In the genomic region with DNA sequence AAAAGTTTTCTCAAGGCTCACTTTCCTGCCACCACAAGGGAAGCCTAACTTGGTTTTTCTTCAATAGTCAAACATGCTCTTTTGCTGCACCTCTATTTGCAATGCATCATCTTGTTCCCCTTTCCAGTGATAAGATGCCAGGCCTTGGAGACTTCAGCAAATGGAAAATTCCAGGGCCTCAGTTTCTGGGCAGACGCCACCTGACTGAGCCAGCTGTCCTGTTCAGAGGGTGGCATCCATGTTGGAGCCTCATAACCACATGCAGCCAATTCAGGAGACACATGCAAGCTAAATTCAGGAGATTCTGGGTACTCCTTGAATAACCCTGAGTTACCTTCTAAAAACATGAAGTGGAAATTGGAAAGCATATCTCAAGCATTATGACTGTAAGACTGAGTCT, we compare ENCODE assay signal across 26 cellular contexts. TPM values are rescaled to one million over a fixed set of nuclear protein-coding genes. Genes with fewer than 3 reads are reported as not detected.
"Had no signal": no experiment of that assay in that cellular context is flagged by ENCODE, and none has a peak within 500 bp of the region (broad histone marks: within the 10 kb centered on the region; RNA-seq: fewer than 3 reads in every experiment).

No MANE protein-coding gene starts in this region.

- H3K4me1 ChIP-seq: lower lobe of right lung, uterus had no signal

- H3K27ac ChIP-seq: lower lobe of right lung, sigmoid colon, tibial nerve had no signal

- H3K4me3 ChIP-seq: lower lobe of right lung, sigmoid colon, smooth muscle cell, tibial nerve, uterus had no signal

- H3K36me3 ChIP-seq: lower lobe of right lung, sigmoid colon, tibial nerve, uterus had no signal

- H3K9me3 ChIP-seq: lower lobe of right lung, sigmoid colon, tibial nerve, uterus had no signal

- H3K4me2 ChIP-seq: smooth muscle cell had no signal

- H3K27me3 ChIP-seq: sigmoid colon, tibial nerve, uterus had no signal

- ATAC-seq: left lobe of liver; lower lobe of right lung; naive thymus-derived CD4-positive, alpha-beta T cell; natural killer cell treated with Interleukin-12 subunit alpha and Interleukin-12 subunit beta and Interleukin-15 and Interleukin-18, amount 100 ng/mL, for 72 hours; right cardiac atrium; stimulated activated memory B cell treated with anti-CD40 and anti-IgM and Interleukin-4, amounts not matched to agents 10 μg/mL and 1 μg/mL and 100 μg/mL, for 72 hours; stimulated activated naive CD8-positive, alpha-beta T cell treated with anti-CD3 and anti-CD28 coated beads, Interleukin-15, amount 100 ng/mL, for 72 hours had no signal

- FAIRE-seq: islet of Langerhans had no signal

- DNase-seq: head of caudate nucleus; hypothalamus; immature natural killer cell; lower lobe of right lung; mammary epithelial cell; mesenchymal stem cell; naive thymus-derived CD4-positive, alpha-beta T cell; right cardiac atrium; sigmoid colon; stimulated activated CD4-positive, alpha-beta T cell treated with anti-CD3 and anti-CD28 coated beads, Interleukin-1b, Interleukin-23, amount 100 ng/mL, for 48 hours; stimulated activated CD4-positive, alpha-beta T cell treated with anti-CD3 and anti-CD28 coated beads, Interleukin-2, amount 100 ng/mL, for 48 hours; stimulated activated CD4-positive, alpha-beta T cell treated with anti-CD3 and anti-CD28 coated beads, Interleukin-4, amount 100 ng/mL, for 4 hours; stimulated activated CD8-positive, alpha-beta memory T cell treated with anti-CD3 and anti-CD28 coated beads, Interleukin-4, amount 100 ng/mL, for 48 hours; stimulated activated naive CD4-positive, alpha-beta T cell treated with Interleukin-2 at 50 U/mL for 16 hours; stimulated activated naive CD8-positive, alpha-beta T cell treated with anti-CD3 and anti-CD28 coated beads, Interleukin-15, amount 100 ng/mL, for 72 hours; uterus had no signal

RNA-seq across cellular contexts. Expression of a gene that starts 51.8 kb away (rescaled TPM):
- total RNA-seq: left lobe of liver; mononuclear cell; naive thymus-derived CD4-positive, alpha-beta T cell; natural killer cell treated with Interleukin-12 subunit alpha and Interleukin-12 subunit beta and Interleukin-15 and Interleukin-18, amount 100 ng/mL, for 72 hours; osteoblast; progenitor cell of endocrine pancreas; smooth muscle cell had no signal
- polyA plus RNA-seq: immature natural killer cell; naive thymus-derived CD4-positive, alpha-beta T cell; neural cell; smooth muscle cell had no signal
